In the genomic region with DNA sequence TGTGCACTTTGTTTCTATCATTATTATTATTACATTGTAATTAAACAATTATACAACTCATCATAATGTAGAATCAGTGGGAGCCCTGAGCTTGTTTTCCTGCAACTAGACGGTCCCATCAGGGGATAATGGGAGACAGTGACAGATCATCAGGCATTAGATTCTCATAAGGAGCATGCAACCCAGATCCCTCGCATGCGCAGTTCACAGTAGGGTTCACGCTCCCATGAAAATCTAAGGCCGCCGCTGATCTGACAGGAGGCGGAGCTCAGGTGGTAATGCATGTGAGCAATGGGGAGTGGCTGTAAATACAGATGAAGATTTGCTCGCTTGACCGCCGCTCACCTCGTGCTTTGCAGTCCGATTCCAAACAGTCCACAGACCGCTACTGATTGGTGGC, we compare ENCODE assay signal across 14 cellular contexts. TPM values are rescaled to one million over a fixed set of nuclear protein-coding genes. Genes with fewer than 3 reads are reported as not detected.
"Had no signal": no experiment of that assay in that cellular context is flagged by ENCODE, and none has a peak within 500 bp of the region (broad histone marks: within the 10 kb centered on the region; RNA-seq: fewer than 3 reads in every experiment).

No MANE protein-coding gene starts in this region.

RNA-seq across cellular contexts. Expression of a gene that starts 49.1 kb away (rescaled TPM):
- total RNA-seq: activated B cell treated with CpG ODN at 0.5 μM for 24 hours; activated CD4-positive, alpha-beta memory T cell treated with anti-CD3 and anti-CD28 coated beads, Interleukin-2, amount 10 ng/mL, durations not matched to agents 7 days and 5 days; activated CD4-positive, alpha-beta T cell treated with anti-CD3 and anti-CD28 coated beads, Interleukin-2, amount 10 ng/mL, durations not matched to agents 24 days and 14 days; activated CD8-positive, alpha-beta memory T cell treated with anti-CD3 and anti-CD28 coated beads, Interleukin-2, amount 10 ng/mL, durations not matched to agents 7 days and 5 days; activated CD8-positive, alpha-beta T cell treated with anti-CD3 and anti-CD28 coated beads, Interleukin-2, amount 10 ng/mL, durations not matched to agents 7 days and 5 days; activated naive CD4-positive, alpha-beta T cell treated with anti-CD3 and anti-CD28 coated beads for 36 hours; activated naive CD8-positive, alpha-beta T cell treated with anti-CD3 and anti-CD28 coated beads for 36 hours; adrenal gland; aorta; astrocyte; body of pancreas; cardiac septum; cerebellum; T-helper 1 cell treated with Interleukin-12 subunit alpha and Interleukin-12 subunit beta and Interleukin-4 antibody, amounts not matched to agents 30 ng/mL and 1 ng/mL, for 36 hours had no signal
